13 cellular contexts compared by ENCODE assay signal in genomic region chr2:63827749-63828148, GRCh38. TPM values are rescaled to one million over a fixed set of nuclear protein-coding genes. Genes with fewer than 3 reads are reported as not detected.
DNase-seq lines count a peak whose midpoint lies in the region; ATAC-seq and TF ChIP-seq lines count a peak whose summit lies in the region.
"Had no signal": no experiment of that assay in that cellular context is flagged by ENCODE, and none has a peak within 500 bp of the region (broad histone marks: within the 10 kb centered on the region; RNA-seq: fewer than 3 reads in every experiment).

No MANE protein-coding gene starts in this region.

- no peak overlapping the region for H3K18ac ChIP-seq in trophoblast cell (ENCODE audit: low read length)

- H2AFZ ChIP-seq in fibroblast of lung (ENCODE audit: low read length) (no peak overlapping the region), trophoblast cell (ENCODE audit: insufficient read depth, low read length, poor library complexity) (no peak overlapping the region)

- no peak overlapping the region for H2BK120ac ChIP-seq in trophoblast cell (ENCODE audit: insufficient read depth, low read length, poor library complexity)

- H3K27ac ChIP-seq in fibroblast of lung (ENCODE audit: insufficient read depth, low read length) (no peak overlapping the region), trophoblast cell (ENCODE audit: low read depth, low read length) (peak overlapping the region; percentile 92)
- H3K27ac ChIP-seq: colonic mucosa, upper lobe of left lung had no signal

- ATAC-seq in HG02763 (IDR thresholded peaks at IDR 0.05; ENCODE audit: unreplicated experiment) (no peak), GM21737 (IDR thresholded peaks at IDR 0.05; ENCODE audit: unreplicated experiment) (no peak)

- H3K4me1 ChIP-seq in fibroblast of lung (ENCODE audit: control insufficient read depth, extremely low read depth, insufficient read depth, low read length) (peaks cover 2% of the 10 kb centered on the region), trophoblast cell (ENCODE audit: control insufficient read depth in 1 of 2, insufficient read depth in 2 of 2, low read length in 2 of 2) (peaks cover 0 to 2% of the 10 kb centered on the region in 2 experiments)
- H3K4me1 ChIP-seq: colonic mucosa had no signal

- H3K79me1 ChIP-seq in trophoblast cell (ENCODE audit: low read length): peaks cover 2% of the 10 kb centered on the region

- H2BK12ac ChIP-seq in trophoblast cell (ENCODE audit: low read length): no peak overlapping the region

- no peak for TF ChIP-seq CTCF in GM12865 (IDR thresholded peaks at IDR 0.05; ENCODE audit: insufficient read depth, low read depth, low read length, missing control alignments)
- no peak for TF ChIP-seq CTCF in fibroblast of lung (conservative IDR thresholded peaks at IDR 0.05 in 1 of 2, IDR thresholded peaks at IDR 0.05 in 1 of 2; ENCODE audit: low read depth in 1 of 2, low read length in 2 of 2)

- no peak overlapping the region for H3K4ac ChIP-seq in trophoblast cell (ENCODE audit: low read depth, low read length)

- H4K12ac ChIP-seq in trophoblast cell (ENCODE audit: low read depth, low read length): no peak overlapping the region

- H4K20me1 ChIP-seq in fibroblast of lung (ENCODE audit: control insufficient read depth, extremely low read depth, insufficient read depth, low read length): no peaks in the 10 kb centered on the region

- no peak overlapping the region for H3K9ac ChIP-seq in fibroblast of lung (ENCODE audit: insufficient read depth, low read length)
- H3K9ac ChIP-seq in trophoblast cell (ENCODE audit: low read length): no peak overlapping the region

- H4K8ac ChIP-seq in trophoblast cell (ENCODE audit: low read depth, low read length): no peak overlapping the region

- H3K36me3 ChIP-seq in fibroblast of lung (ENCODE audit: control insufficient read depth, insufficient read depth, low read length): no peaks in the 10 kb centered on the region
- no peaks in the 10 kb centered on the region for H3K36me3 ChIP-seq in trophoblast cell (ENCODE audit: control insufficient read depth in 1 of 2, insufficient read depth in 2 of 2, low read length in 2 of 2)
- H3K36me3 ChIP-seq: colonic mucosa, upper lobe of left lung had no signal

- H3K27me3 ChIP-seq in fibroblast of lung (ENCODE audit: control insufficient read depth, insufficient read depth, low read length) (no peaks in the 10 kb centered on the region), trophoblast cell (ENCODE audit: insufficient read depth, low read length) (no peaks in the 10 kb centered on the region)
- H3K27me3 ChIP-seq: colonic mucosa, upper lobe of left lung had no signal

- H3K23ac ChIP-seq in trophoblast cell (ENCODE audit: low read length): no peak overlapping the region

- peak overlapping the region; percentile 38 for H3K4me2 ChIP-seq in fibroblast of lung (ENCODE audit: extremely low read depth, insufficient read depth, low read length)
- H3K4me2 ChIP-seq in trophoblast cell (ENCODE audit: low read length): peak overlapping the region; percentile 50

- H3K9me3 ChIP-seq in fibroblast of lung (ENCODE audit: control insufficient read depth, insufficient read depth, low read depth, low read length) (no peaks in the 10 kb centered on the region), trophoblast cell (ENCODE audit: insufficient read depth, low read depth, low read length) (no peaks in the 10 kb centered on the region)
- H3K9me3 ChIP-seq: colonic mucosa, upper lobe of left lung had no signal

- DNase-seq in GM12865 (ENCODE audit: low read depth): peak; percentile 15
- DNase-seq in RPMI7951 (ENCODE audit: low read depth): peak; percentile 98
- peak; percentile 79 to 98 for DNase-seq in fibroblast of lung (ENCODE audit: low read depth in 2 of 2)
- peak; percentile 74 to 95 for DNase-seq in trophoblast cell
- DNase-seq in NCI-H1694 (lab: John Stamatoyannopoulos, UW): no peak
- DNase-seq in NCI-H524 (lab: John Stamatoyannopoulos, UW): no peak
- DNase-seq: colonic mucosa; DMS79 treated with DMSO at 0.1 percent for 48 hours; NCI-H187 treated with DMSO at 0.1 percent for 48 hours; stimulated activated CD4-positive, alpha-beta T cell treated with anti-CD3 and anti-CD28 coated beads, Interleukin-4, amount 100 ng/mL, for 4 hours; upper lobe of left lung had no signal

- no peak overlapping the region for H2BK5ac ChIP-seq in trophoblast cell (ENCODE audit: low read depth, low read length, poor library complexity)

- H4K91ac ChIP-seq in trophoblast cell (ENCODE audit: low read depth, low read length): no peak overlapping the region

- H3K4me3 ChIP-seq in GM12865 (ENCODE audit: low read depth, low read length): no peak overlapping the region
- no peak overlapping the region for H3K4me3 ChIP-seq in fibroblast of lung (replicated peaks in 1 of 4; ENCODE audit: control extremely low read depth in 1 of 4, insufficient read depth in 1 of 4, low read depth in 3 of 4, low read length in 4 of 4)
- no peak overlapping the region for H3K4me3 ChIP-seq in trophoblast cell (ENCODE audit: low read depth, low read length)
- H3K4me3 ChIP-seq: colonic mucosa, upper lobe of left lung had no signal

- H3K79me2 ChIP-seq in fibroblast of lung (ENCODE audit: control insufficient read depth, insufficient read depth, low read length) (no peaks in the 10 kb centered on the region), trophoblast cell (ENCODE audit: control insufficient read depth, insufficient read depth, low read length, poor library complexity) (no peaks in the 10 kb centered on the region)

- no peak overlapping the region for H2AK5ac ChIP-seq in trophoblast cell (ENCODE audit: low read length)

- no peak overlapping the region for H3K14ac ChIP-seq in trophoblast cell (ENCODE audit: low read length)

RNA-seq across cellular contexts. Expression of gene UGP2, which starts 13.9 kb away (rescaled TPM):
- total RNA-seq in RPMI7951 (2014; rRNA removed; shearing (Covaris generic)): 243 and 267 TPM in 2 replicates
- 77.8 and 81.2 TPM in 2 replicates for total RNA-seq in fibroblast of lung
- 120 and 180 TPM in 2 replicates for polyA plus RNA-seq in fibroblast of lung
- 111 and 148 TPM in 2 replicates for polyA plus RNA-seq in fibroblast of lung (2012)
- 0.94 and 3.5 TPM in 2 replicates for polyA minus RNA-seq in fibroblast of lung (ENCODE audit: low replicate concordance)
- 187 and 206 TPM in 2 replicates for polyA plus RNA-seq in trophoblast cell (2013)

Comparison
In these comparisons a context has a peak if more than half of its experiments do, and no peak if none do; other contexts are left out.
1. DNase-seq: peak in GM12865 (single experiment), RPMI7951 (single experiment), fibroblast of lung (2 of 2) and trophoblast cell (2 of 2); none in NCI-H1694 (single experiment) and NCI-H524 (0 of 2).